Comparison of ENCODE assay signal across 31 cellular contexts in genomic region chr11:132802932-132803331, GRCh38.
"Had no signal": no experiment of that assay in that cellular context is flagged by ENCODE, and none has a peak within 500 bp of the region (broad histone marks: within the 10 kb centered on the region; RNA-seq: fewer than 3 reads in every experiment).

No MANE protein-coding gene starts in this region.

- H3K4me1 ChIP-seq: ascending aorta, breast epithelium, esophagus muscularis mucosa, foreskin keratinocyte, gastrocnemius medialis, heart right ventricle had no signal

- DNase-seq: activated B cell treated with CpG ODN at 0.5 μM for 24 hours; activated CD4-positive, alpha-beta T cell treated with anti-CD3 and anti-CD28 coated beads for 48 hours; activated CD4-positive, alpha-beta T cell treated with anti-CD3 and anti-CD28 coated beads, Interleukin-2, amount 50 U/mL, for 1 hour; activated CD4-positive, alpha-beta T cell treated with anti-CD3 and anti-CD28 coated beads, Interleukin-2, amount 50 U/mL, for 48 hours; activated CD8-positive, alpha-beta memory T cell treated with anti-CD3 and anti-CD28 coated beads for 24 hours; activated CD8-positive, alpha-beta T cell treated with anti-CD3 and anti-CD28 coated beads for 36 hours; activated effector memory CD4-positive, alpha-beta T cell treated with Interleukin-2 at 50 U/mL for 16 hours; activated naive CD4-positive, alpha-beta T cell treated with anti-CD3 and anti-CD28 coated beads for 36 hours; activated naive CD8-positive, alpha-beta T cell treated with anti-CD3 and anti-CD28 coated beads, Interleukin-2, amount 10 ng/mL, durations not matched to agents 7 days and 5 days; activated T-cell treated with anti-CD3 and anti-CD28 coated beads, Interleukin-2, amount 50 U/mL, for 4 hours; central memory CD4-positive, alpha-beta T cell; dorsolateral prefrontal cortex; effector memory CD4-positive, alpha-beta T cell; erythroblast; gastrocnemius medialis; heart right ventricle; T-helper 1 cell; T-helper 17 cell; T1000; WERI-Rb-1 had no signal

- H3K27me3 Mint-ChIP-seq: activated B cell treated with CpG ODN at 0.5 μM for 24 hours; brain; dendritic cell treated with granulocyte-macrophage colony-stimulating factor and Interleukin-4, amounts not matched to agents 40 ng/mL and 50 ng/mL, for 4 days; T-helper 17 cell had no signal

- H3K4me3 Mint-ChIP-seq: activated B cell treated with CpG ODN at 0.5 μM for 24 hours; activated CD8-positive, alpha-beta T cell treated with anti-CD3 and anti-CD28 coated beads for 36 hours; activated naive CD4-positive, alpha-beta T cell treated with anti-CD3 and anti-CD28 coated beads for 36 hours; activated naive CD8-positive, alpha-beta T cell treated with anti-CD3 and anti-CD28 coated beads, Interleukin-2, amount 10 ng/mL, durations not matched to agents 7 days and 5 days; activated T-cell treated with anti-CD3 and anti-CD28 coated beads, Interleukin-2, amount 50 U/mL, for 4 hours; activated T-helper 17 cell treated with anti-CD3 and anti-CD28 coated beads, Interleukin-2, amount 50 U/mL, for 72 hours; brain; dendritic cell treated with granulocyte-macrophage colony-stimulating factor and Interleukin-4, amounts not matched to agents 40 ng/mL and 50 ng/mL, for 4 days; T-helper 17 cell; T-helper 2 cell treated with Interferon-gamma antibody and Interleukin-4, amounts not matched to agents 5 μg/mL and 100 μg/mL, for 36 hours had no signal

- H3K36me3 Mint-ChIP-seq: activated naive CD8-positive, alpha-beta T cell treated with anti-CD3 and anti-CD28 coated beads, Interleukin-2, amount 10 ng/mL, durations not matched to agents 7 days and 5 days had no signal

- H3K27ac ChIP-seq: ascending aorta, breast epithelium, cardiac muscle cell, coronary artery, dorsolateral prefrontal cortex, esophagus muscularis mucosa, foreskin keratinocyte, gastrocnemius medialis, heart right ventricle, WERI-Rb-1 had no signal

- H3K9me3 ChIP-seq: ascending aorta, gastrocnemius medialis had no signal

- H3K27ac Mint-ChIP-seq: activated B cell treated with CpG ODN at 0.5 μM for 24 hours; activated CD8-positive, alpha-beta T cell treated with anti-CD3 and anti-CD28 coated beads for 36 hours; activated naive CD4-positive, alpha-beta T cell treated with anti-CD3 and anti-CD28 coated beads for 36 hours; activated naive CD4-positive, alpha-beta T cell treated with anti-CD3 and anti-CD28 coated beads, Interleukin-2, amount 50 U/mL, for 72 hours; activated naive CD8-positive, alpha-beta T cell treated with anti-CD3 and anti-CD28 coated beads, Interleukin-2, amount 10 ng/mL, durations not matched to agents 7 days and 5 days; activated T-helper 17 cell treated with anti-CD3 and anti-CD28 coated beads, Interleukin-2, amount 50 U/mL, for 72 hours; dendritic cell treated with granulocyte-macrophage colony-stimulating factor and Interleukin-4, amounts not matched to agents 40 ng/mL and 50 ng/mL, for 4 days; T-helper 17 cell; T-helper 2 cell treated with Interferon-gamma antibody and Interleukin-4, amounts not matched to agents 5 μg/mL and 100 μg/mL, for 36 hours had no signal

- H3K9me3 Mint-ChIP-seq: activated CD8-positive, alpha-beta T cell treated with anti-CD3 and anti-CD28 coated beads for 36 hours had no signal

- H3K4me3 ChIP-seq: ascending aorta, breast epithelium, cardiac muscle cell, coronary artery, dorsolateral prefrontal cortex, esophagus muscularis mucosa, gastrocnemius medialis, heart right ventricle had no signal

- H3K4me1 Mint-ChIP-seq: activated B cell treated with CpG ODN at 0.5 μM for 24 hours; activated naive CD8-positive, alpha-beta T cell treated with anti-CD3 and anti-CD28 coated beads, Interleukin-2, amount 10 ng/mL, durations not matched to agents 7 days and 5 days; activated T-helper 17 cell treated with anti-CD3 and anti-CD28 coated beads, Interleukin-2, amount 50 U/mL, for 72 hours; T-helper 17 cell had no signal

- H3K27me3 ChIP-seq: ascending aorta, breast epithelium, cardiac muscle cell, esophagus muscularis mucosa, foreskin keratinocyte, gastrocnemius medialis had no signal

- H3K36me3 ChIP-seq: ascending aorta, breast epithelium, cardiac muscle cell, esophagus muscularis mucosa, gastrocnemius medialis, heart right ventricle, WERI-Rb-1 had no signal
